ENCODE assay signal across 26 cellular contexts in genomic region chr1:76959581-76959980, GRCh38.
"Had no signal": no experiment of that assay in that cellular context is flagged by ENCODE, and none has a peak within 500 bp of the region (broad histone marks: within the 10 kb centered on the region; RNA-seq: fewer than 3 reads in every experiment).

No MANE protein-coding gene starts in this region.

- H3K27ac ChIP-seq: breast epithelium, esophagus muscularis mucosa, hepatocyte, pancreas, psoas muscle, sigmoid colon, stomach, thyroid gland, upper lobe of left lung, vagina had no signal

- DNase-seq: activated B cell treated with CpG ODN at 0.5 μM for 24 hours; activated CD4-positive, alpha-beta T cell treated with anti-CD3 and anti-CD28 coated beads, Interleukin-2, amount 50 U/mL, for 1 hour; activated CD8-positive, alpha-beta T cell treated with anti-CD3 and anti-CD28 coated beads for 36 hours; activated naive CD8-positive, alpha-beta T cell treated with anti-CD3 and anti-CD28 coated beads, Interleukin-2, amount 50 U/mL, for 24 hours; activated T-cell treated with anti-CD3 and anti-CD28 coated beads, Interleukin-2, amount 50 U/mL, for 48 hours; amygdala; central memory CD4-positive, alpha-beta T cell; effector CD4-positive, alpha-beta T cell; islet precursor cell; naive B cell; nucleus accumbens; pancreas; psoas muscle; sigmoid colon; stimulated activated CD4-positive, alpha-beta T cell treated with anti-CD3 and anti-CD28 coated beads, Interleukin-15, amount 100 ng/mL, for 24 hours; stimulated activated CD4-positive, alpha-beta T cell treated with anti-CD3 and anti-CD28 coated beads, Interleukin-2, amount 100 ng/mL, for 24 hours; stimulated activated naive B cell treated with anti-CD40 and anti-IgM and Interleukin-4, amounts not matched to agents 10 μg/mL and 1 μg/mL and 100 μg/mL, for 72 hours; stomach; T-helper 2 cell; upper lobe of left lung had no signal

- H3K79me2 ChIP-seq: hepatocyte had no signal

- H3K4me1 ChIP-seq: breast epithelium, esophagus muscularis mucosa, pancreas, psoas muscle, sigmoid colon, thyroid gland, upper lobe of left lung, vagina had no signal

- H3K4me3 ChIP-seq: breast epithelium, esophagus muscularis mucosa, hepatocyte, pancreas, psoas muscle, sigmoid colon, smooth muscle cell, stomach, thyroid gland, upper lobe of left lung, vagina had no signal

- H3K27me3 ChIP-seq: breast epithelium, esophagus muscularis mucosa, hepatocyte, pancreas, sigmoid colon, stomach, thyroid gland, upper lobe of left lung, vagina had no signal

- ATAC-seq: activated CD8-positive, alpha-beta T cell treated with anti-CD3 and anti-CD28 coated beads for 36 hours; activated naive CD8-positive, alpha-beta T cell treated with anti-CD3 and anti-CD28 coated beads, Interleukin-2, amount 50 U/mL, for 24 hours; pancreas; psoas muscle; stimulated activated naive B cell treated with anti-CD40 and anti-IgM and Interleukin-4, amounts not matched to agents 10 μg/mL and 1 μg/mL and 100 μg/mL, for 72 hours had no signal

- H3K4me2 ChIP-seq: hepatocyte, smooth muscle cell had no signal

- H3K36me3 ChIP-seq: breast epithelium, esophagus muscularis mucosa, pancreas, sigmoid colon, stomach, thyroid gland, upper lobe of left lung, vagina had no signal

- H2AFZ ChIP-seq: hepatocyte had no signal

- H3K9me3 ChIP-seq: pancreas, psoas muscle, sigmoid colon, stomach, thyroid gland, upper lobe of left lung, vagina had no signal
